Comparison of ENCODE assay signal across 8 cellular contexts in the genomic region with DNA sequence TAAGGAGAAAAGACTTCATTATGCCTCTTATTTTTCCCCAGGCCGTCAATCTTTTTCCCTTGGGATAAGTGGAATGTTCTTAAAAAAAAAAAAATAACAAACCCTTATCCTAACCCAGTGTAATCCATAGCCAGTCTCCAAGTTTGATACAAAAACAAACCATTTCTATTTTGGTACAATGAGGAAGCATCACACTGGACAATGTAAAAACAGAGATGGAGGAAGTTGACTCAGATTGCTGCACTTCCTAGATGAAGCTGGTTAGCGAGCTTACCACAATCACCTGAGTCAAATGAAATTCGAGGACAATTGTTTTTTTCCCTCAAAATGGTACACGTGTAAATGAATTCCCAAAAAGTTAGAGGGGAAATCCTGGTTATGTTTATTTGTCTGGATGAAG.
DNase-seq lines count a peak whose midpoint lies in the region; ATAC-seq and TF ChIP-seq lines count a peak whose summit lies in the region.
"Had no signal": no experiment of that assay in that cellular context is flagged by ENCODE, and none has a peak within 500 bp of the region (broad histone marks: within the 10 kb centered on the region; RNA-seq: fewer than 3 reads in every experiment).

No MANE protein-coding gene starts in this region.

- peak overlapping the region; percentile 12 for H3K27ac ChIP-seq in temporal lobe (ENCODE audit: low read depth, low read length)

- in situ Hi-C loops in ACHN (cut with HindIII; ENCODE audit: low pct_ligation_motif_present, low pct_unique_long_range_greater_than_20kb, low sequenced_read_pairs) = no loop called here

- ATAC-seq in GM21576 (IDR thresholded peaks at IDR 0.05; ENCODE audit: unreplicated experiment) (peak; percentile 44), activated B cell treated with CpG ODN at 0.5 μM for 24 hours (ENCODE audit: low read depth) (peak; percentile 60), left ventricle myocardium superior (peak; percentile 90), HG02884 (IDR thresholded peaks at IDR 0.05; ENCODE audit: unreplicated experiment) (no peak)
- ATAC-seq: GM23338 had no signal

- no peaks in the 10 kb centered on the region for H3K9me3 Mint-ChIP-seq in activated B cell treated with CpG ODN at 0.5 μM for 24 hours
- H3K9me3 Mint-ChIP-seq: GM23338 had no signal

- DNase-seq in activated B cell treated with CpG ODN at 0.5 μM for 24 hours (no peak), left ventricle myocardium superior (no peak), T-helper 2 cell (no peak), ACHN (no peak)

- no peak for TF ChIP-seq CTCF in activated B cell treated with CpG ODN at 0.5 μM for 24 hours (IDR thresholded peaks at IDR 0.05)

- H3K4me1 Mint-ChIP-seq in activated B cell treated with CpG ODN at 0.5 μM for 24 hours = peaks cover 60% of the 10 kb centered on the region

- CTCF ChIA-PET in activated B cell treated with CpG ODN at 0.5 μM for 24 hours (lab: Charles Lee) = interaction anchor here (1.3 kb wide), 1 partner anchor 9 kb away, joined by 3 read pairs; no protein-coding TSS in a partner anchor

- H3K36me3 Mint-ChIP-seq in activated B cell treated with CpG ODN at 0.5 μM for 24 hours (ENCODE audit: low read depth) = no peaks in the 10 kb centered on the region

- H3K4me3 Mint-ChIP-seq in activated B cell treated with CpG ODN at 0.5 μM for 24 hours = no peak overlapping the region
- H3K4me3 Mint-ChIP-seq: GM23338 had no signal

- POLR2A ChIA-PET in activated B cell treated with CpG ODN at 0.5 μM for 24 hours (lab: Charles Lee) = interaction anchor here (0.8 to 2.4 kb wide), 3 partner anchors 9 to 60 kb away, joined by 3 to 6 read pairs (median 3); no protein-coding TSS in a partner anchor

- no peaks in the 10 kb centered on the region for H3K27me3 Mint-ChIP-seq in activated B cell treated with CpG ODN at 0.5 μM for 24 hours

- peak overlapping the region; percentile 81 for H3K27ac Mint-ChIP-seq in activated B cell treated with CpG ODN at 0.5 μM for 24 hours
- H3K27ac Mint-ChIP-seq: GM23338 had no signal

- intact Hi-C loops in activated B cell treated with CpG ODN at 0.5 μM for 24 hours (cut with micrococcal nuclease) = loop anchor here (1.0 kb wide), 1 partner anchor 9 kb away; no protein-coding TSS in a partner anchor
- intact Hi-C loops in left ventricle myocardium superior (cut with micrococcal nuclease) = loop anchor here (5.0 to 10.0 kb wide), 3 partner anchors 64 to 256 kb away; partner anchors contain the start of gene TCF4
